ENCODE assay signal across 8 cellular contexts in genomic region chr6:16711551-16712249, GRCh38. TPM values are rescaled to one million over a fixed set of nuclear protein-coding genes. Genes with fewer than 3 reads are reported as not detected.
DNase-seq lines count a peak whose midpoint lies in the region; ATAC-seq lines count a peak whose summit lies in the region.

No MANE protein-coding gene starts in this region.

- ATAC-seq in GM18517 (IDR thresholded peaks at IDR 0.05; ENCODE audit: unreplicated experiment) (peak; percentile 8), HG03139 (IDR thresholded peaks at IDR 0.05; ENCODE audit: unreplicated experiment) (no peak)

- H2AK5ac ChIP-seq in trophoblast cell (ENCODE audit: low read length), result no peak overlapping the region

- no peak overlapping the region for H2AFZ ChIP-seq in trophoblast cell (ENCODE audit: insufficient read depth, low read length, poor library complexity)

- H3K23ac ChIP-seq in trophoblast cell (ENCODE audit: low read length), result no peak overlapping the region

- peaks cover 0 to 2% of the 10 kb centered on the region in 2 experiments for H3K4me1 ChIP-seq in trophoblast cell (ENCODE audit: control insufficient read depth in 1 of 2, insufficient read depth in 2 of 2, low read length in 2 of 2)

- H3K4me3 Mint-ChIP-seq in activated naive CD4-positive, alpha-beta T cell treated with anti-CD3 and anti-CD28 coated beads, Interleukin-2, amount 50 U/mL, for 24 hours, result peak overlapping the region; percentile 68

- H3K4me1 Mint-ChIP-seq in activated naive CD4-positive, alpha-beta T cell treated with anti-CD3 and anti-CD28 coated beads, Interleukin-2, amount 50 U/mL, for 24 hours, result peaks cover 68% of the 10 kb centered on the region

- no peak overlapping the region for H3K14ac ChIP-seq in trophoblast cell (ENCODE audit: low read length)

- peaks cover 7% of the 10 kb centered on the region for H3K36me3 Mint-ChIP-seq in activated naive CD4-positive, alpha-beta T cell treated with anti-CD3 and anti-CD28 coated beads, Interleukin-2, amount 50 U/mL, for 24 hours

- WGBS in trophoblast cell (ENCODE audit: extremely low coverage, insufficient coverage, insufficient read length), result no CpG with 5 or more reads among the region's 8 CpGs

- H3K79me2 ChIP-seq in trophoblast cell (ENCODE audit: control insufficient read depth, insufficient read depth, low read length, poor library complexity), result no peaks in the 10 kb centered on the region

- H3K27me3 Mint-ChIP-seq in activated naive CD4-positive, alpha-beta T cell treated with anti-CD3 and anti-CD28 coated beads, Interleukin-2, amount 50 U/mL, for 24 hours, result no peaks in the 10 kb centered on the region

- H3K4me2 ChIP-seq in trophoblast cell (ENCODE audit: low read length), result no peak overlapping the region

- no peak overlapping the region for H3K4me3 ChIP-seq in trophoblast cell (ENCODE audit: low read depth, low read length)

- H3K9ac ChIP-seq in trophoblast cell (ENCODE audit: low read length), result no peak overlapping the region

- no peak overlapping the region for H4K8ac ChIP-seq in trophoblast cell (ENCODE audit: low read depth, low read length)

- H3K4ac ChIP-seq in trophoblast cell (ENCODE audit: low read depth, low read length), result no peak overlapping the region

- no peak overlapping the region for H3K18ac ChIP-seq in trophoblast cell (ENCODE audit: low read length)

- no peak overlapping the region for H4K12ac ChIP-seq in trophoblast cell (ENCODE audit: low read depth, low read length)

- H3K79me1 ChIP-seq in trophoblast cell (ENCODE audit: low read length), result no peaks in the 10 kb centered on the region

- H4K91ac ChIP-seq in trophoblast cell (ENCODE audit: low read depth, low read length), result no peak overlapping the region

- H2BK12ac ChIP-seq in trophoblast cell (ENCODE audit: low read length), result no peak overlapping the region

- no peak overlapping the region for H2BK5ac ChIP-seq in trophoblast cell (ENCODE audit: low read depth, low read length, poor library complexity)

- H3K27ac ChIP-seq in trophoblast cell (ENCODE audit: low read depth, low read length), result no peak overlapping the region
- no peak overlapping the region for H3K27ac ChIP-seq in substantia nigra (ENCODE audit: low read depth, low read length, poor library complexity, severe bottlenecking)

- H3K27me3 ChIP-seq in trophoblast cell (ENCODE audit: insufficient read depth, low read length), result no peaks in the 10 kb centered on the region

- H3K36me3 ChIP-seq in trophoblast cell (ENCODE audit: control insufficient read depth in 1 of 2, insufficient read depth in 2 of 2, low read length in 2 of 2), result no peaks in the 10 kb centered on the region

- no peaks in the 10 kb centered on the region for H3K9me3 ChIP-seq in trophoblast cell (ENCODE audit: insufficient read depth, low read depth, low read length)

- no peaks in the 10 kb centered on the region for H3K9me3 Mint-ChIP-seq in activated naive CD4-positive, alpha-beta T cell treated with anti-CD3 and anti-CD28 coated beads, Interleukin-2, amount 50 U/mL, for 24 hours

- peak overlapping the region; percentile 91 for H3K27ac Mint-ChIP-seq in activated naive CD4-positive, alpha-beta T cell treated with anti-CD3 and anti-CD28 coated beads, Interleukin-2, amount 50 U/mL, for 24 hours

- DNase-seq in HT1080 (ENCODE audit: low read depth) (peak; percentile 92), trophoblast cell (peak; percentile 43 to 45), HuH-7 (ENCODE audit: low spot score) (no peak), substantia nigra (lab: John Stamatoyannopoulos, UW) (no peak)
- DNase-seq in activated CD4-positive, CD25-positive, alpha-beta regulatory T cell (lab: John Stamatoyannopoulos, UW), result no peak

- H2BK120ac ChIP-seq in trophoblast cell (ENCODE audit: insufficient read depth, low read length, poor library complexity), result no peak overlapping the region

RNA-seq across cellular contexts. Expression of gene ATXN1, which starts 49.6 kb away (rescaled TPM):
- total RNA-seq in HT1080 (2014; rRNA removed; shearing (Covaris generic)), result 10.3 and 10.4 TPM in 2 replicates
- polyA plus RNA-seq in HT1080 (2015; cell fraction: cytosol; rRNA removed), result 11.3 and 14.1 TPM in 2 replicates
- 26.6 and 27.5 TPM in 2 replicates for polyA plus RNA-seq in HT1080 (2015; cell fraction: nucleus; rRNA removed)
- 10.5 and 11.1 TPM in 2 replicates for polyA plus RNA-seq in trophoblast cell (2013)

Comparison
In these comparisons a context has a peak if more than half of its experiments do, and no peak if none do; other contexts are left out.
1. DNase-seq: peak in HT1080 (single experiment) and trophoblast cell (2 of 2); none in HuH-7 (single experiment), substantia nigra (0 of 49) and activated CD4-positive, CD25-positive, alpha-beta regulatory T cell (0 of 4).